Comparison of ENCODE assay signal across 28 cellular contexts in the genomic region with DNA sequence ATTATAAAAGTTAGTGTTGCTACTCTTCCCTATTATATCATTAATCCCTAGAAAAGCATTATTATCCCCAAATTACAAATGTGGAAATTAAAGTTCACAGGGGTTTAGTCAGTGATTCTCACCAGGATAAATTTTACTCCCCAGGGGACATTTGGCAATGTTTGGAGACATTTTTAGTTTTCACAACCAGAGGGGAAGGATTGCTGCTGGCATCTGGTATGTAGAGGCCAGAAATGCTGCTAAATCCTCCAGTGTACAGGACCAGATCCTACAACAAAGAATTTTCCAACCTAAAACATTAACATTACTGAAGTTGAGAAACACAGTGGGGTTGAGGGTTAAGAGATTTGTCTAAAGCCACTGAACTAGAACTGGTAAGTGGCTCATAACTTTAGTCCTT.
A peak's percentile ranks its signal among the peaks of the same experiment; 100 is the strongest.
DNase-seq lines count a peak whose midpoint lies in the region; ATAC-seq and TF ChIP-seq lines count a peak whose summit lies in the region.
"Had no signal": no experiment of that assay in that cellular context is flagged by ENCODE, and none has a peak within 500 bp of the region (broad histone marks: within the 10 kb centered on the region; RNA-seq: fewer than 3 reads in every experiment).

No MANE protein-coding gene starts in this region.

- dilution Hi-C loops in IMR-90 (cut with HindIII; ENCODE audit: low sequenced_read_pairs, unreplicated experiment) = no loop called here

- H3K4me3 ChIP-seq in IMR-90 (ENCODE audit: insufficient read depth, low read depth, low read length) = no peak overlapping the region
- no peak overlapping the region for H3K4me3 ChIP-seq in esophagus muscularis mucosa
- no peak overlapping the region for H3K4me3 ChIP-seq in prostate gland
- H3K4me3 ChIP-seq: BLaER1 treated with 17β-estradiol and CSF1 and Interleukin-3, amounts not matched to agents 10 nM and 100 nM; SJCRH30; upper lobe of right lung had no signal

- 0 out of 2 replicates have a peak, but pooled peaks cover 4% of the 10 kb centered on the region for H3K9me1 ChIP-seq in IMR-90 (ENCODE audit: insufficient read depth, low read length)

- H2BK15ac ChIP-seq in IMR-90 (ENCODE audit: low read depth, low read length) = no peak overlapping the region

- H4K8ac ChIP-seq in IMR-90 (ENCODE audit: low read depth in 2 of 2, low read length in 2 of 2) = no peak overlapping the region

- no peak overlapping the region for H3K56ac ChIP-seq in IMR-90 (ENCODE audit: extremely low read depth, insufficient read depth, low read length)

- peak; percentile 5; the same call in 1 of the 2 replicates for ATAC-seq in IMR-90 (ENCODE audit: low read depth)
- ATAC-seq: effector memory CD8-positive, alpha-beta T cell; stimulated activated naive B cell treated with anti-CD40 and anti-IgM and Interleukin-4, amounts not matched to agents 10 μg/mL and 1 μg/mL and 100 μg/mL, for 72 hours; upper lobe of right lung had no signal

- intact Hi-C loops in IMR-90 (cut with micrococcal nuclease) (no loop called here), esophagus muscularis mucosa (cut with DNase I) (no loop called here), prostate gland (cut with DNase I) (no loop called here)

- no peak overlapping the region for H3K14ac ChIP-seq in IMR-90 (replicated peaks; ENCODE audit: low read depth, low read length)

- H3K18ac ChIP-seq in IMR-90 (ENCODE audit: low read depth, low read length) = no peak overlapping the region

- no peak overlapping the region for H2AK5ac ChIP-seq in IMR-90 (ENCODE audit: low read depth, low read length)

- no peak overlapping the region for H2AFZ ChIP-seq in IMR-90 (replicated peaks; ENCODE audit: low read length, poor library complexity)

- no peak overlapping the region for H4K5ac ChIP-seq in IMR-90 (ENCODE audit: low read depth, low read length)

- H3K9ac ChIP-seq in IMR-90 (ENCODE audit: low read depth, low read length) = no peak overlapping the region
- H3K9ac ChIP-seq: BLaER1 treated with 17β-estradiol and CSF1 and Interleukin-3, amounts not matched to agents 10 nM and 100 nM had no signal

- peak overlapping the region; percentile 63 for H3K27ac Mint-ChIP-seq in osteocyte (ENCODE audit: unreplicated experiment)
- H3K27ac Mint-ChIP-seq: activated naive CD8-positive, alpha-beta T cell; effector memory CD8-positive, alpha-beta T cell; IgD-negative memory B cell; progenitor cell of endocrine pancreas; stimulated activated naive B cell treated with anti-CD40 and anti-IgM and Interleukin-4, amounts not matched to agents 10 μg/mL and 1 μg/mL and 100 μg/mL, for 72 hours had no signal

- no peaks in the 10 kb centered on the region for H3K79me1 ChIP-seq in IMR-90 (ENCODE audit: low read depth in 1 of 2, low read length in 2 of 2)

- no peak for TF ChIP-seq POLR2A in IMR-90 (IDR thresholded peaks at IDR 0.05; ENCODE audit: low read depth, low read length)
- no peak for TF ChIP-seq POLR2A in esophagus muscularis mucosa (IDR thresholded peaks at IDR 0.05; ENCODE audit: low read depth)
- no peak for TF ChIP-seq POLR2A in prostate gland (IDR thresholded peaks at IDR 0.05)

- no peaks in the 10 kb centered on the region for H3K36me3 Mint-ChIP-seq in osteocyte (ENCODE audit: unreplicated experiment)
- H3K36me3 Mint-ChIP-seq: IgD-negative memory B cell; stimulated activated naive B cell treated with anti-CD40 and anti-IgM and Interleukin-4, amounts not matched to agents 10 μg/mL and 1 μg/mL and 100 μg/mL, for 72 hours had no signal

- H3K9me3 Mint-ChIP-seq in osteocyte (ENCODE audit: unreplicated experiment) = no peaks in the 10 kb centered on the region
- H3K9me3 Mint-ChIP-seq: effector memory CD8-positive, alpha-beta T cell had no signal

- no peak overlapping the region for H2BK20ac ChIP-seq in IMR-90 (ENCODE audit: low read depth, low read length)

- no peaks in the 10 kb centered on the region for H3K27me3 ChIP-seq in IMR-90 (ENCODE audit: control insufficient read depth, insufficient read depth, low read length)
- no peaks in the 10 kb centered on the region for H3K27me3 ChIP-seq in esophagus muscularis mucosa
- H3K27me3 ChIP-seq in prostate gland (replicated peaks; ENCODE audit: insufficient read depth) = no peaks in the 10 kb centered on the region
- H3K27me3 ChIP-seq: BLaER1 treated with 17β-estradiol and CSF1 and Interleukin-3, amounts not matched to agents 10 nM and 100 nM; SJCRH30; upper lobe of right lung had no signal

- H4K91ac ChIP-seq in IMR-90 (ENCODE audit: insufficient read depth, low read depth, low read length) = no peak overlapping the region

- no peak for TF ChIP-seq EP300 in esophagus muscularis mucosa (IDR thresholded peaks at IDR 0.05)

- peak; percentile 50 for DNase-seq in AG08395 (ENCODE audit: low spot score)
- no peak for DNase-seq in IMR-90
- DNase-seq in esophagus muscularis mucosa (ENCODE audit: extremely low spot score) = peak; percentile 31
- DNase-seq in osteocyte (ENCODE audit: extremely low spot score, unreplicated experiment) = no peak
- no peak for DNase-seq in occipital lobe (lab: John Stamatoyannopoulos, UW)
- no peak for DNase-seq in NCI-H446 treated with DMSO at 0.1 percent for 48 hours (lab: John Stamatoyannopoulos, UW)
- no peak for DNase-seq in NCI-H1048 (lab: John Stamatoyannopoulos, UW)
- no peak for DNase-seq in prostate gland (ENCODE audit: low spot score)
- DNase-seq: activated CD4-positive, alpha-beta T cell treated with anti-CD3 and anti-CD28 coated beads for 48 hours; activated effector memory CD4-positive, alpha-beta T cell treated with anti-CD3 and anti-CD28 coated beads, Interleukin-2, amount 50 U/mL, for 16 hours; activated T-cell treated with anti-CD3 and anti-CD28 coated beads, Interleukin-2, amount 50 U/mL, for 1 hour; aorta; caudate nucleus; DMS79; effector memory CD8-positive, alpha-beta T cell; GDM1; GOT3; kidney; NCI-H1694; NCI-H510A; SJCRH30; stimulated activated naive B cell treated with anti-CD40 and anti-IgM and Interleukin-4, amounts not matched to agents 10 μg/mL and 1 μg/mL and 100 μg/mL, for 72 hours; T1000; upper lobe of right lung had no signal

- no peak for TF ChIP-seq CTCF in IMR-90 (conservative IDR thresholded peaks at IDR 0.05; ENCODE audit: low read depth, low read length)
- no peak for TF ChIP-seq CTCF in esophagus muscularis mucosa (IDR thresholded peaks at IDR 0.05)
- TF ChIP-seq CTCF in osteocyte (IDR thresholded peaks at IDR 0.05) = no peak
- TF ChIP-seq CTCF in prostate gland (IDR thresholded peaks at IDR 0.05) = no peak

- 0 out of 2 replicates have a peak overlapping the region, but pooled peaks have one; percentile 9 for H2BK120ac ChIP-seq in IMR-90 (ENCODE audit: low read depth, low read length)

- H3K27me3 Mint-ChIP-seq in osteocyte (ENCODE audit: unreplicated experiment) = no peaks in the 10 kb centered on the region
- H3K27me3 Mint-ChIP-seq: activated naive CD8-positive, alpha-beta T cell; effector memory CD8-positive, alpha-beta T cell; progenitor cell of endocrine pancreas had no signal

- H3K4me2 ChIP-seq in IMR-90 (ENCODE audit: low read depth, low read length) = no peak overlapping the region
- H3K4me2 ChIP-seq: BLaER1 treated with 17β-estradiol and CSF1 and Interleukin-3, amounts not matched to agents 10 nM and 100 nM had no signal

- H3K9me3 ChIP-seq in IMR-90 (ENCODE audit: control insufficient read depth, insufficient read depth, low read length) = no peaks in the 10 kb centered on the region
- no peaks in the 10 kb centered on the region for H3K9me3 ChIP-seq in esophagus muscularis mucosa
- H3K9me3 ChIP-seq in prostate gland = no peaks in the 10 kb centered on the region
- H3K9me3 ChIP-seq: upper lobe of right lung had no signal

- H2AK9ac ChIP-seq in IMR-90 (replicated peaks; ENCODE audit: low read depth, low read length, poor library complexity) = no peak overlapping the region

- no peaks in the 10 kb centered on the region for H4K20me1 ChIP-seq in IMR-90 (ENCODE audit: insufficient read depth, low read length)
- H4K20me1 ChIP-seq: BLaER1 treated with 17β-estradiol and CSF1 and Interleukin-3, amounts not matched to agents 10 nM and 100 nM had no signal

- H3K4me1 ChIP-seq in IMR-90 (ENCODE audit: control insufficient read depth, insufficient read depth, low read length) (peaks cover 3% of the 10 kb centered on the region), esophagus muscularis mucosa (peaks cover 0 to 8% (median 8%) of the 10 kb centered on the region in 4 donors), prostate gland (replicated peaks) (no peaks in the 10 kb centered on the region)
- H3K4me1 ChIP-seq: upper lobe of right lung had no signal

- CTCF ChIA-PET in IMR-90 (lab: Yijun Ruan, JAX) = interaction anchor here (0.5 kb wide), 1 partner anchor 64 kb away, joined by 3 read pairs; no protein-coding TSS in a partner anchor

- no peak overlapping the region for H3K23ac ChIP-seq in IMR-90 (ENCODE audit: low read depth, low read length)

- BruUV-seq in IMR-90 (replicated peaks; lab: Mats Ljungman, UMichigan) = no TSS peak

- no peak overlapping the region for H3K4me3 Mint-ChIP-seq in osteocyte (ENCODE audit: unreplicated experiment)
- H3K4me3 Mint-ChIP-seq: activated naive CD8-positive, alpha-beta T cell; effector memory CD8-positive, alpha-beta T cell; IgD-negative memory B cell; stimulated activated naive B cell treated with anti-CD40 and anti-IgM and Interleukin-4, amounts not matched to agents 10 μg/mL and 1 μg/mL and 100 μg/mL, for 72 hours had no signal

- H3K27ac ChIP-seq in IMR-90 (ENCODE audit: insufficient read depth, low read length) = no peak overlapping the region
- H3K27ac ChIP-seq in esophagus muscularis mucosa (replicated peaks in 1 of 4) = no peak overlapping the region
- H3K27ac ChIP-seq in prostate gland = no peak overlapping the region
- H3K27ac ChIP-seq: BLaER1 treated with 17β-estradiol and CSF1 and Interleukin-3, amounts not matched to agents 10 nM and 100 nM; SJCRH30; upper lobe of right lung had no signal

- peaks cover 54% of the 10 kb centered on the region for H3K4me1 Mint-ChIP-seq in osteocyte (ENCODE audit: unreplicated experiment)
- H3K4me1 Mint-ChIP-seq: IgD-negative memory B cell; stimulated activated naive B cell treated with anti-CD40 and anti-IgM and Interleukin-4, amounts not matched to agents 10 μg/mL and 1 μg/mL and 100 μg/mL, for 72 hours had no signal

- peak overlapping the region; percentile 11 for H2BK5ac ChIP-seq in IMR-90 (ENCODE audit: low read depth, low read length, poor library complexity, severe bottlenecking)

- no peak overlapping the region for H3K4ac ChIP-seq in IMR-90 (ENCODE audit: low read depth, low read length)

- no peaks in the 10 kb centered on the region for H3K36me3 ChIP-seq in IMR-90 (ENCODE audit: control insufficient read depth, insufficient read depth, low read length)
- H3K36me3 ChIP-seq in esophagus muscularis mucosa = no peaks in the 10 kb centered on the region
- H3K36me3 ChIP-seq in prostate gland = no peaks in the 10 kb centered on the region
- H3K36me3 ChIP-seq: BLaER1 treated with 17β-estradiol and CSF1 and Interleukin-3, amounts not matched to agents 10 nM and 100 nM; SJCRH30; upper lobe of right lung had no signal

- POLR2A ChIA-PET in IMR-90 (lab: Charles Lee; ENCODE audit: unreplicated experiment) = no interaction called here

- in situ Hi-C loops in IMR-90 (cut with MboI; ENCODE audit: low sequenced_read_pairs) = no loop called here

- no peak for TF ChIP-seq RAD21 in IMR-90 (IDR thresholded peaks at IDR 0.05; ENCODE audit: low read length)

TF ChIP-seq in IMR-90, 13 proteins besides CTCF, POLR2A, EP300 and RAD21 (continues in another document):
- no peak for TF ChIP-seq BHLHE40 (IDR thresholded peaks at IDR 0.05; ENCODE audit: low read depth, low read length)

Comparison
In these comparisons a context has a peak if more than half of its experiments do, and no peak if none do; other contexts are left out.
1. DNase-seq: peak in AG08395 (single experiment) and esophagus muscularis mucosa (single experiment); none in IMR-90 (single experiment), osteocyte (single experiment), occipital lobe (single experiment), NCI-H446 treated with DMSO at 0.1 percent for 48 hours (single experiment), NCI-H1048 (single experiment) and prostate gland (single experiment).